Comparison of ENCODE assay signal across 1 cellular context in the genomic region with DNA sequence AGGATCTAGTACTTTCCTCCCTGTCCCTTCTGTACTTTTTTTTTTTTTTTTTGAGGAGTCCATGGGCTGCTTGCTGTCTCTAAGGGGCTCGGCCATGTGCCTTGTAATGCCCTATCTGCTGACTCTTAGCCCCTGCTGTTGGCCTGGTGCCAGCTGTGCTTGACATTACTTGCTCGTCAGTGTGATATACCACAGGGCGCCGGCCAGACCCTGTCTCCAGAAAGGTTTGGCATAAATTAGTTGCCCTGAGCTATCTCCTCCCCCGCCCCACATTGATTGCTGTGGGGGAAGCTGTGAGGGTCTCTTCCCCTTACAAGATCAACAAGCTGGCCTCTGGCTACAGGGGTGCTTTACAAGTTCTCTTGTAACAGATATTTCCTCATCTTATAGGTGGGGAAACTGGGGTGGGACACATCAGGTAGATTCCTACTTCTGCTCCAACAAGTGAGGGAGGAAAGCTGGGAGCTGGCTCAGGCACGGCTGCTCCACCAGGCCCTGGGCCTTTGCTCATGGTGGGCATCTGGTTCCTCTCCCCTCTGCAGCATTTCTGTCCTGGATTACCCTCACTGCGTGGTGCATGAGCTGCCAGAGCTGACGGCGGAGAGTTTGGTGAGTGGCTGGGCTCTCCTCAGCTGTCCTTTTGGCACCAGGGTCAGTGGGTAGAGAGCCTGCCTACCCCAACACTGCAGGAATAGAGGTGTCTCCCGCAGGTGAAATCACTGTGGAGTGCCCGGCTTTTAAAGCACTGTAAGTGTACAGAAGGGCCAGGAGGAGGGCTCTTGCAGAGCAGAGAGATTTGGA.
TF ChIP-seq lines count a peak whose summit lies in the region.

No MANE protein-coding gene starts in this region.

TF ChIP-seq in HepG2, 621 proteins besides CTCF, POLR2A, EP300 and RAD21:
- TF ChIP-seq RARA (CRISPR knock-in tag; IDR thresholded peaks at IDR 0.05) (no peak), KLF12 (CRISPR knock-in tag; IDR thresholded peaks at IDR 0.05; ENCODE audit: borderline replicate concordance) (no peak), ZNF552 (CRISPR knock-in tag; IDR thresholded peaks at IDR 0.05; ENCODE audit: borderline replicate concordance) (no peak), ZNF12 (CRISPR knock-in tag; IDR thresholded peaks at IDR 0.05) (no peak), EED (CRISPR knock-in tag; IDR thresholded peaks at IDR 0.05) (no peak), AGO2 (optimal IDR thresholded peaks at IDR 0.05; ENCODE audit: low read depth, low read length) (peak; percentile 19), SAP130 (CRISPR knock-in tag; IDR thresholded peaks at IDR 0.05; ENCODE audit: low read depth) (no peak), WIZ (CRISPR knock-in tag; IDR thresholded peaks at IDR 0.05) (no peak), CAMTA2 (CRISPR knock-in tag; IDR thresholded peaks at IDR 0.05; ENCODE audit: borderline replicate concordance) (no peak), LCORL (IDR thresholded peaks at IDR 0.05) (0 out of 2 replicates have a peak, but pooled peaks have one; percentile 36), LCORL (CRISPR knock-in tag; IDR thresholded peaks at IDR 0.05) (no peak)
- TF ChIP-seq, protein P1, sequence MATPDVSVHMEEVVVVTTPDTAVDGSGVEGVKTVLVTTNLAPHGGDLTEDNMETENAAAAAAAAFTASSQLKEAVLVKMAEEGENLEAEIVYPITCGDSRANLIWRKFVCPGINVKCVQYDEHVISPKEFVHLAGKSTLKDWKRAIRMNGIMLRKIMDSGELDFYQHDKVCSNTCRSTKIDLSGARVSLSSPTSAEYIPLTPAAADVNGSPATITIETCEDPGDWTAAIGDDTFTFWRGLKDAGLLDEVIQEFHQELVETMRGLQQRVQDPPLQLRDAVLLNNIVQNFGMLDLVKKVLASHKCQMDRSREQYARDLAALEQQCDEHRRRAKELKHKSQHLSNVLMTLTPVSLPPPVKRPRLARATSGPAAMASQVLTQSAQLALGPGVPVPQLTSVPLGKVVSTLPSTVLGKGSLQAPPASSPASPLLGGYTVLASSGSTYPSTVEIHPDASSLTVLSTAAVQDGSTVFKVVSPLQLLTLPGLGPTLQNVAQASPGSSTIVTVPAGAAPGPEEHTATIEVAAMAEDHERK (CRISPR knock-in tag; IDR thresholded peaks at IDR 0.05; ENCODE audit: low read depth) = no peak
